Comparison of ENCODE assay signal across 8 cellular contexts in genomic region chr6:145028144-145028818, GRCh38.
A peak's percentile ranks its signal among the peaks of the same experiment; 100 is the strongest.
DNase-seq lines count a peak whose midpoint lies in the region; ATAC-seq and TF ChIP-seq lines count a peak whose summit lies in the region.

No MANE protein-coding gene starts in this region.

- H3K4me3 ChIP-seq in mammary epithelial cell (replicated peaks in 1 of 3; ENCODE audit: insufficient read depth in 1 of 3, low read depth in 2 of 3, low read length in 3 of 3) (no peak overlapping the region), vagina (no peak overlapping the region)

- H3K36me3 ChIP-seq in mammary epithelial cell (ENCODE audit: insufficient read depth, low read length) = no peaks in the 10 kb centered on the region
- H3K36me3 ChIP-seq in vagina = no peaks in the 10 kb centered on the region

- H3K27ac ChIP-seq in mammary epithelial cell (ENCODE audit: insufficient read depth, low read depth, low read length) (no peak overlapping the region), vagina (no peak overlapping the region)

- no peaks in the 10 kb centered on the region for H3K9me3 ChIP-seq in mammary epithelial cell (replicated peaks; ENCODE audit: insufficient read depth, low read length)
- no peaks in the 10 kb centered on the region for H3K9me3 ChIP-seq in vagina

- peak; percentile 58 for TF ChIP-seq CTCF in AG09319 (IDR thresholded peaks at IDR 0.05; ENCODE audit: low read depth, low read length)
- TF ChIP-seq CTCF in mammary epithelial cell (conservative IDR thresholded peaks at IDR 0.05 in 1 of 2, IDR thresholded peaks at IDR 0.05 in 1 of 2; ENCODE audit: extremely low read depth in 1 of 2, insufficient read depth in 1 of 2, low read depth in 1 of 2, low read length in 2 of 2) = peak; percentile 56 to 62
- no peak for TF ChIP-seq CTCF in omental fat pad (IDR thresholded peaks at IDR 0.05)
- TF ChIP-seq CTCF in vagina (IDR thresholded peaks at IDR 0.05) = peak in 1 of 3 experiments; percentile 10

- DNase-seq in AG09319 (ENCODE audit: extremely low read depth, low read depth) (no peak), NCI-H2227 treated with DMSO at 0.1 percent for 48 hours (lab: John Stamatoyannopoulos, UW) (peak; percentile 10), mammary epithelial cell (peak; percentile 45), medulla oblongata (ENCODE audit: extremely low spot score) (peak; percentile 37), omental fat pad (ENCODE audit: low spot score) (no peak), vagina (ENCODE audit: extremely low spot score in 2 of 2) (no peak)

- H3K4me1 ChIP-seq in mammary epithelial cell (ENCODE audit: insufficient read depth, low read length) (no peaks in the 10 kb centered on the region), vagina (no peaks in the 10 kb centered on the region)

- no peaks in the 10 kb centered on the region for H4K20me1 ChIP-seq in mammary epithelial cell (ENCODE audit: insufficient read depth, low read length)

- 50% methylated on average over 4 of the region's 4 CpGs for WGBS in mammary epithelial cell (ENCODE audit: low coverage, missing lambda C conversion rate)

- BruUV-seq in mammary epithelial cell (replicated peaks; lab: Mats Ljungman, UMichigan) = no TSS peak

- in situ Hi-C loops in mammary epithelial cell (cut with MboI; ENCODE audit: low sequenced_read_pairs in 2 of 2) = no loop called here

- no peak overlapping the region for H2AFZ ChIP-seq in mammary epithelial cell (ENCODE audit: low read depth, low read length)

- intact Hi-C loops in mammary epithelial cell (cut with micrococcal nuclease) (loop anchor here (1.0 to 5.0 kb wide), 4 partner anchors 109 to 443 kb away; no protein-coding TSS in a partner anchor), vagina (cut with DNase I) (no loop called here)

- H3K4me2 ChIP-seq in mammary epithelial cell (ENCODE audit: insufficient read depth, low read depth, low read length) = no peak overlapping the region

- no peak for TF ChIP-seq POLR2A in GM18505 (IDR thresholded peaks at IDR 0.05; ENCODE audit: borderline replicate concordance, extremely low read depth, insufficient read depth, insufficient read length)
- no peak for TF ChIP-seq POLR2A in vagina (IDR thresholded peaks at IDR 0.05)

- no peaks in the 10 kb centered on the region for H3K27me3 ChIP-seq in mammary epithelial cell (ENCODE audit: insufficient read depth, low read length)
- H3K27me3 ChIP-seq in vagina = no peaks in the 10 kb centered on the region

- H3K9ac ChIP-seq in mammary epithelial cell (ENCODE audit: insufficient read depth, low read length) = no peak overlapping the region

- dilution Hi-C loops in mammary epithelial cell (cut with HindIII; ENCODE audit: low sequenced_read_pairs) = no loop called here

- ATAC-seq in GM18505 (IDR thresholded peaks at IDR 0.05; ENCODE audit: unreplicated experiment) (peak; percentile 79), HG02938 (IDR thresholded peaks at IDR 0.05; ENCODE audit: unreplicated experiment) (peak; percentile 75), omental fat pad (ENCODE audit: low FRiP score) (no peak)

- no peaks in the 10 kb centered on the region for H3K79me2 ChIP-seq in mammary epithelial cell (ENCODE audit: insufficient read depth, low read length)

- CTCF ChIA-PET in mammary epithelial cell (lab: Charles Lee; ENCODE audit: low non-redundant PET) = no interaction called here

Comparison
In these comparisons a context has a peak if more than half of its experiments do, and no peak if none do; other contexts are left out.
1. DNase-seq: peak in NCI-H2227 treated with DMSO at 0.1 percent for 48 hours (single experiment), mammary epithelial cell (single experiment) and medulla oblongata (single experiment); none in AG09319 (single experiment), omental fat pad (single experiment) and vagina (0 of 2).
2. CTCF ChIP-seq: peak in AG09319 (single experiment) and mammary epithelial cell (2 of 2); none in omental fat pad (0 of 3).